Comparison of ENCODE assay signal across 9 cellular contexts in genomic region chr7:43590862-43591550, GRCh38. TPM values are rescaled to one million over a fixed set of nuclear protein-coding genes. Genes with fewer than 3 reads are reported as not detected.
DNase-seq lines count a peak whose midpoint lies in the region; ATAC-seq and TF ChIP-seq lines count a peak whose summit lies in the region.
"Had no signal": no experiment of that assay in that cellular context is flagged by ENCODE, and none has a peak within 500 bp of the region (broad histone marks: within the 10 kb centered on the region; RNA-seq: fewer than 3 reads in every experiment).

No MANE protein-coding gene starts in this region.

- no peaks in the 10 kb centered on the region for H3K27me3 ChIP-seq in CD4-positive, alpha-beta T cell (ENCODE audit: control insufficient read depth, insufficient read depth, low read length)

- H3K9me3 Mint-ChIP-seq in CD4-positive, alpha-beta T cell = no peaks in the 10 kb centered on the region
- H3K9me3 Mint-ChIP-seq in activated naive CD4-positive, alpha-beta T cell treated with anti-CD3 and anti-CD28 coated beads for 36 hours = no peaks in the 10 kb centered on the region
- H3K9me3 Mint-ChIP-seq: neural crest cell had no signal

- H3K27ac ChIP-seq in CD4-positive, alpha-beta T cell (ENCODE audit: low read depth, low read length) = no peak overlapping the region

- no peaks in the 10 kb centered on the region for H3K27me3 Mint-ChIP-seq in CD4-positive, alpha-beta T cell
- no peaks in the 10 kb centered on the region for H3K27me3 Mint-ChIP-seq in activated naive CD4-positive, alpha-beta T cell treated with anti-CD3 and anti-CD28 coated beads for 36 hours (ENCODE audit: low read depth)

- CTCF ChIA-PET in CD4-positive, alpha-beta T cell (lab: Charles Lee) = interaction anchor here (1.8 to 2.9 kb wide), 2 partner anchors 8 to 109 kb away, joined by 7 to 12 read pairs; partner anchors contain the start of gene STK17A
- CTCF ChIA-PET in activated naive CD4-positive, alpha-beta T cell treated with anti-CD3 and anti-CD28 coated beads for 36 hours (lab: Charles Lee) = interaction anchor here (0.8 to 10.2 kb wide), 7 partner anchors 8 to 243 kb away, joined by 3 to 172 read pairs (median 6); partner anchors contain the start of gene STK17A

- peaks cover 87% of the 10 kb centered on the region for H3K4me1 Mint-ChIP-seq in CD4-positive, alpha-beta T cell (ENCODE audit: low read depth)
- peaks cover 81% of the 10 kb centered on the region for H3K4me1 Mint-ChIP-seq in activated naive CD4-positive, alpha-beta T cell treated with anti-CD3 and anti-CD28 coated beads for 36 hours (ENCODE audit: low read depth)

- H3K36me3 Mint-ChIP-seq in CD4-positive, alpha-beta T cell (ENCODE audit: low read depth) = peaks cover 63% of the 10 kb centered on the region
- peaks cover 7% of the 10 kb centered on the region for H3K36me3 Mint-ChIP-seq in activated naive CD4-positive, alpha-beta T cell treated with anti-CD3 and anti-CD28 coated beads for 36 hours (ENCODE audit: low read depth)

- no peak for TF ChIP-seq CTCF in CD4-positive, alpha-beta T cell (IDR thresholded peaks at IDR 0.05)

- intact Hi-C loops in CD4-positive, alpha-beta T cell (cut with DNase I, micrococcal nuclease) = loop anchor here (2.0 to 5.0 kb wide), 2 partner anchors 18 to 36 kb away; no protein-coding TSS in a partner anchor
- intact Hi-C loops in activated naive CD4-positive, alpha-beta T cell treated with anti-CD3 and anti-CD28 coated beads for 36 hours (cut with micrococcal nuclease) = loop anchor here (1.0 to 5.0 kb wide), 5 partner anchors 22 to 1391 kb away; no protein-coding TSS in a partner anchor

- peak overlapping the region; percentile 77 for H3K4me3 Mint-ChIP-seq in CD4-positive, alpha-beta T cell
- peak overlapping the region; percentile 37 for H3K4me3 Mint-ChIP-seq in activated naive CD4-positive, alpha-beta T cell treated with anti-CD3 and anti-CD28 coated beads for 36 hours
- H3K4me3 Mint-ChIP-seq: neural crest cell had no signal

- no peaks in the 10 kb centered on the region for H3K9me3 ChIP-seq in CD4-positive, alpha-beta T cell (ENCODE audit: control insufficient read depth, low read length)

- ATAC-seq in CD4-positive, alpha-beta T cell (ENCODE audit: poor library complexity) = no peak
- ATAC-seq in GM19351 (IDR thresholded peaks at IDR 0.05; ENCODE audit: unreplicated experiment) (peak; percentile 75), HG03175 (IDR thresholded peaks at IDR 0.05; ENCODE audit: unreplicated experiment) (peak; percentile 84), left lobe of liver (no peak)

- peak overlapping the region; percentile 98 for H3K27ac Mint-ChIP-seq in CD4-positive, alpha-beta T cell
- peak overlapping the region; percentile 39 for H3K27ac Mint-ChIP-seq in activated naive CD4-positive, alpha-beta T cell treated with anti-CD3 and anti-CD28 coated beads for 36 hours

- POLR2A ChIA-PET in CD4-positive, alpha-beta T cell (lab: Charles Lee) = interaction anchor here (1.0 to 12.4 kb wide), 5 partner anchors 8 to 56 kb away, joined by 3 to 300 read pairs (median 6); partner anchors contain the start of gene STK17A

- DNase-seq in CD4-positive, alpha-beta T cell = no peak
- DNase-seq in activated naive CD4-positive, alpha-beta T cell treated with anti-CD3 and anti-CD28 coated beads for 36 hours = peak; percentile 73
- DNase-seq in GF-D8 (lab: John Stamatoyannopoulos, UW) (no peak), left lobe of liver (ENCODE audit: low spot score) (no peak), foreskin melanocyte (no peak), ecto neural progenitor cell (ENCODE audit: low spot score) (no peak)

RNA-seq across cellular contexts. Expression of gene STK17A, which starts 8.1 kb away (rescaled TPM):
- 100 to 1,000 TPM; 213 to 218 TPM for total RNA-seq in CD4-positive, alpha-beta T cell
- 10 to 100 TPM; 48.9 to 52.8 TPM for total RNA-seq in activated naive CD4-positive, alpha-beta T cell treated with anti-CD3 and anti-CD28 coated beads for 36 hours
- 2.9 TPM for total RNA-seq in left lobe of liver

Comparison
In these comparisons a context has a peak if more than half of its experiments do, and no peak if none do; other contexts are left out.
1. ATAC-seq: peak in GM19351 (single experiment) and HG03175 (single experiment); none in CD4-positive, alpha-beta T cell (single experiment) and left lobe of liver (single experiment).
2. RNA of gene STK17A, which starts 8.1 kb away (total RNA-seq): 213 to 218 TPM in CD4-positive, alpha-beta T cell and 48.9 to 52.8 TPM in activated naive CD4-positive, alpha-beta T cell treated with anti-CD3 and anti-CD28 coated beads for 36 hours; 2.9 TPM in left lobe of liver (single experiment); every median in the first group is over 10 times any median in the second.